In the genomic region with DNA sequence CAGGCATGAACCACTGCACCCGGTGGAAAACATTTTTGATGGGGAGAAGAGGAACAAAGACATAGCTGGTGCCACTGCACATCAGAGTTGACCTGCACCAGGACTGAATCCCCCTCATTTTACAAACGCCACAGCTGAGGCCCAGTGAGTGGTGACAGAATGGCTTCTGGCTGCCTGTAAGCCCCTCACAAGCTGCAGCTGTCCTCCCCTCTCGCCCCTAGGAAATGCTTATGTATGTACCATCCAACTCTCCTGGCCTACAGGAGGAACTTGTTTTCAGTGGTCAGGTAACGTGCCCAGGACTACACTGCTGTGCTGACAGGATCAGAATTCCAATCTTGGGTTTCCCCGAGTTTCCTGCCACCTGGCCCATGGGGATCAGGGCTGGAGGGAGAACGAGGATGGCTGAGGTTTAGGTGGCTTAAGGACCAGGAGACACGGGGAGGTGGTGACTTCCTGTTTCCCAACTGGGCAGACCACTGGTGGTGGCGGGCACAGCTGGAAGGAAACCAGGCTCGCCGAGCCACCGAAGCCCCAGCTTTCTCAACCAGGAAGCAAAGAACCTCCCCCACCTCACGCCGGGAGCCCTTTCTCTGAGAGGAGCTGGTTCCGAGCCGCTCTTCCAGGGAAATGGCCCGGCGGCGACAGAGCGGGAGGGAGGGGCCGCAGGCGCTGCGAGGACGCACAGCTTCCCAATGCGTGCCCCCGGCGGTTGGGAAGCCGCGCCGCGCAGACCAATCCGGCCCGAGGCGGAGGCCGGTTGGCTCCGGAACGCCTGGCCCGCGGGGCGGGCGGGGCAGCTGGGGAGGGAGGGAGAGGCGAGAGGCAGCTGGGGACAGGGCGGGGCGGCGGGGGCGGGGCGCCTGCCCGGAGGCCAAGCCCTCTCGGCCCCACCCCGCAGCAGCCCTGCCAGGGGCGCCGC, we compare ENCODE assay signal across 2 cellular contexts.
TF ChIP-seq lines count a peak whose summit lies in the region.

No MANE protein-coding gene starts in this region.

TF ChIP-seq in GM12891, 5 proteins besides CTCF, POLR2A, EP300 and RAD21 (continued from another document):
- no peak for TF ChIP-seq PAX5 (IDR thresholded peaks at IDR 0.05; ENCODE audit: insufficient read depth, low read length, severe bottlenecking)

TF ChIP-seq in K562, 482 proteins besides CTCF, POLR2A, EP300 and RAD21 (continued from another document and continues in another):
- TF ChIP-seq, protein P1, sequence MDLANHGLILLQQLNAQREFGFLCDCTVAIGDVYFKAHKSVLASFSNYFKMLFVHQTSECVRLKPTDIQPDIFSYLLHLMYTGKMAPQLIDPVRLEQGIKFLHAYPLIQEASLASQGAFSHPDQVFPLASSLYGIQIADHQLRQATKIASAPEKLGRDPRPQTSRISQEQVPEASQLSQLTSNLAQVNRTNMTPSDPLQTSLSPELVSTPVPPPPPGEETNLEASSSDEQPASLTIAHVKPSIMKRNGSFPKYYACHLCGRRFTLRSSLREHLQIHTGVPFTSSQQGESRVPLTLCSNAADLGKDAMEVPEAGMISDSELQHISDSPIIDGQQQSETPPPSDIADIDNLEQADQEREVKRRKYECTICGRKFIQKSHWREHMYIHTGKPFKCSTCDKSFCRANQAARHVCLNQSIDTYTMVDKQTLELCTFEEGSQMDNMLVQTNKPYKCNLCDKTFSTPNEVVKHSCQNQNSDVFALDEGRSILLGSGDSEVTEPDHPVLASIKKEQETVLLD (IDR thresholded peaks at IDR 0.05): peak; percentile 21; the same call in 1 of the 2 replicates
- TF ChIP-seq, protein P2, sequence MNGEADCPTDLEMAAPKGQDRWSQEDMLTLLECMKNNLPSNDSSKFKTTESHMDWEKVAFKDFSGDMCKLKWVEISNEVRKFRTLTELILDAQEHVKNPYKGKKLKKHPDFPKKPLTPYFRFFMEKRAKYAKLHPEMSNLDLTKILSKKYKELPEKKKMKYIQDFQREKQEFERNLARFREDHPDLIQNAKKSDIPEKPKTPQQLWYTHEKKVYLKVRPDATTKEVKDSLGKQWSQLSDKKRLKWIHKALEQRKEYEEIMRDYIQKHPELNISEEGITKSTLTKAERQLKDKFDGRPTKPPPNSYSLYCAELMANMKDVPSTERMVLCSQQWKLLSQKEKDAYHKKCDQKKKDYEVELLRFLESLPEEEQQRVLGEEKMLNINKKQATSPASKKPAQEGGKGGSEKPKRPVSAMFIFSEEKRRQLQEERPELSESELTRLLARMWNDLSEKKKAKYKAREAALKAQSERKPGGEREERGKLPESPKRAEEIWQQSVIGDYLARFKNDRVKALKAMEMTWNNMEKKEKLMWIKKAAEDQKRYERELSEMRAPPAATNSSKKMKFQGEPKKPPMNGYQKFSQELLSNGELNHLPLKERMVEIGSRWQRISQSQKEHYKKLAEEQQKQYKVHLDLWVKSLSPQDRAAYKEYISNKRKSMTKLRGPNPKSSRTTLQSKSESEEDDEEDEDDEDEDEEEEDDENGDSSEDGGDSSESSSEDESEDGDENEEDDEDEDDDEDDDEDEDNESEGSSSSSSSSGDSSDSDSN (IDR thresholded peaks at IDR 0.05; ENCODE audit: borderline replicate concordance in 1 of 2, low read depth in 2 of 2, low read length in 2 of 2): 0 out of 4 replicates have a peak, but pooled peaks of 1 of the 2 experiments have one; percentile 63
- TF ChIP-seq ERF (CRISPR knock-in tag; IDR thresholded peaks at IDR 0.05) (0 out of 2 replicates have a peak, but pooled peaks have one; percentile 58), GABPA (tag; conservative IDR thresholded peaks at IDR 0.05; ENCODE audit: low read depth) (peak; percentile 73), EP400 (IDR thresholded peaks at IDR 0.05) (peak; percentile 80), GATAD2A (IDR thresholded peaks at IDR 0.05) (0 out of 2 replicates have a peak, but pooled peaks have one; percentile 60), ZNF384 (IDR thresholded peaks at IDR 0.05; ENCODE audit: low read depth, low read length) (no peak), MYNN (IDR thresholded peaks at IDR 0.05) (no peak), MYNN (CRISPR knock-in tag; IDR thresholded peaks at IDR 0.05) (no peak), SMARCE1 (IDR thresholded peaks at IDR 0.05) (0 out of 2 replicates have a peak, but pooled peaks have one; percentile 13), HLTF (IDR thresholded peaks at IDR 0.05) (no peak), NR2C2 (CRISPR knock-in tag; IDR thresholded peaks at IDR 0.05) (peak; percentile 24; the same call in 1 of the 2 replicates), NR2C2 (tag; IDR thresholded peaks at IDR 0.05) (no peak), CEBPG (CRISPR knock-in tag; IDR thresholded peaks at IDR 0.05) (0 out of 2 replicates have a peak, but pooled peaks have one; percentile 3), CEBPG (tag; conservative IDR thresholded peaks at IDR 0.05 in 1 of 2, IDR thresholded peaks at IDR 0.05 in 1 of 2) (no peak), TCF7 (IDR thresholded peaks at IDR 0.05; ENCODE audit: borderline replicate concordance) (no peak), HMG20A (CRISPR knock-in tag; conservative IDR thresholded peaks at IDR 0.05) (no peak), ZNF165 (CRISPR knock-in tag; IDR thresholded peaks at IDR 0.05; ENCODE audit: borderline replicate concordance) (peak; percentile 76; the same call in 1 of the 2 replicates), HNRNPK (IDR thresholded peaks at IDR 0.05; ENCODE audit: low read depth, low read length, poor library complexity, severe bottlenecking) (peak; percentile 59), RCOR1 (IDR thresholded peaks at IDR 0.05; ENCODE audit: borderline replicate concordance in 1 of 2, low read depth in 2 of 2, low read length in 2 of 2) (peak in 1 of 2 experiments; percentile 50; a peak in 1 of 4 replicates), CREM (IDR thresholded peaks at IDR 0.05; ENCODE audit: low read depth) (peak; percentile 47; the same call in 1 of the 2 replicates)
- TF ChIP-seq, protein P3, sequence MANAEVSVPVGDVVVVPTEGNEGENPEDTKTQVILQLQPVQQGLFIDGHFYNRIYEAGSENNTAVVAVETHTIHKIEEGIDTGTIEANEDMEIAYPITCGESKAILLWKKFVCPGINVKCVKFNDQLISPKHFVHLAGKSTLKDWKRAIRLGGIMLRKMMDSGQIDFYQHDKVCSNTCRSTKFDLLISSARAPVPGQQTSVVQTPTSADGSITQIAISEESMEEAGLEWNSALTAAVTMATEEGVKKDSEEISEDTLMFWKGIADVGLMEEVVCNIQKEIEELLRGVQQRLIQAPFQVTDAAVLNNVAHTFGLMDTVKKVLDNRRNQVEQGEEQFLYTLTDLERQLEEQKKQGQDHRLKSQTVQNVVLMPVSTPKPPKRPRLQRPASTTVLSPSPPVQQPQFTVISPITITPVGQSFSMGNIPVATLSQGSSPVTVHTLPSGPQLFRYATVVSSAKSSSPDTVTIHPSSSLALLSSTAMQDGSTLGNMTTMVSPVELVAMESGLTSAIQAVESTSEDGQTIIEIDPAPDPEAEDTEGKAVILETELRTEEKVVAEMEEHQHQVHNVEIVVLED (CRISPR knock-in tag; IDR thresholded peaks at IDR 0.05): peak; percentile 90
- TF ChIP-seq, protein P4, sequence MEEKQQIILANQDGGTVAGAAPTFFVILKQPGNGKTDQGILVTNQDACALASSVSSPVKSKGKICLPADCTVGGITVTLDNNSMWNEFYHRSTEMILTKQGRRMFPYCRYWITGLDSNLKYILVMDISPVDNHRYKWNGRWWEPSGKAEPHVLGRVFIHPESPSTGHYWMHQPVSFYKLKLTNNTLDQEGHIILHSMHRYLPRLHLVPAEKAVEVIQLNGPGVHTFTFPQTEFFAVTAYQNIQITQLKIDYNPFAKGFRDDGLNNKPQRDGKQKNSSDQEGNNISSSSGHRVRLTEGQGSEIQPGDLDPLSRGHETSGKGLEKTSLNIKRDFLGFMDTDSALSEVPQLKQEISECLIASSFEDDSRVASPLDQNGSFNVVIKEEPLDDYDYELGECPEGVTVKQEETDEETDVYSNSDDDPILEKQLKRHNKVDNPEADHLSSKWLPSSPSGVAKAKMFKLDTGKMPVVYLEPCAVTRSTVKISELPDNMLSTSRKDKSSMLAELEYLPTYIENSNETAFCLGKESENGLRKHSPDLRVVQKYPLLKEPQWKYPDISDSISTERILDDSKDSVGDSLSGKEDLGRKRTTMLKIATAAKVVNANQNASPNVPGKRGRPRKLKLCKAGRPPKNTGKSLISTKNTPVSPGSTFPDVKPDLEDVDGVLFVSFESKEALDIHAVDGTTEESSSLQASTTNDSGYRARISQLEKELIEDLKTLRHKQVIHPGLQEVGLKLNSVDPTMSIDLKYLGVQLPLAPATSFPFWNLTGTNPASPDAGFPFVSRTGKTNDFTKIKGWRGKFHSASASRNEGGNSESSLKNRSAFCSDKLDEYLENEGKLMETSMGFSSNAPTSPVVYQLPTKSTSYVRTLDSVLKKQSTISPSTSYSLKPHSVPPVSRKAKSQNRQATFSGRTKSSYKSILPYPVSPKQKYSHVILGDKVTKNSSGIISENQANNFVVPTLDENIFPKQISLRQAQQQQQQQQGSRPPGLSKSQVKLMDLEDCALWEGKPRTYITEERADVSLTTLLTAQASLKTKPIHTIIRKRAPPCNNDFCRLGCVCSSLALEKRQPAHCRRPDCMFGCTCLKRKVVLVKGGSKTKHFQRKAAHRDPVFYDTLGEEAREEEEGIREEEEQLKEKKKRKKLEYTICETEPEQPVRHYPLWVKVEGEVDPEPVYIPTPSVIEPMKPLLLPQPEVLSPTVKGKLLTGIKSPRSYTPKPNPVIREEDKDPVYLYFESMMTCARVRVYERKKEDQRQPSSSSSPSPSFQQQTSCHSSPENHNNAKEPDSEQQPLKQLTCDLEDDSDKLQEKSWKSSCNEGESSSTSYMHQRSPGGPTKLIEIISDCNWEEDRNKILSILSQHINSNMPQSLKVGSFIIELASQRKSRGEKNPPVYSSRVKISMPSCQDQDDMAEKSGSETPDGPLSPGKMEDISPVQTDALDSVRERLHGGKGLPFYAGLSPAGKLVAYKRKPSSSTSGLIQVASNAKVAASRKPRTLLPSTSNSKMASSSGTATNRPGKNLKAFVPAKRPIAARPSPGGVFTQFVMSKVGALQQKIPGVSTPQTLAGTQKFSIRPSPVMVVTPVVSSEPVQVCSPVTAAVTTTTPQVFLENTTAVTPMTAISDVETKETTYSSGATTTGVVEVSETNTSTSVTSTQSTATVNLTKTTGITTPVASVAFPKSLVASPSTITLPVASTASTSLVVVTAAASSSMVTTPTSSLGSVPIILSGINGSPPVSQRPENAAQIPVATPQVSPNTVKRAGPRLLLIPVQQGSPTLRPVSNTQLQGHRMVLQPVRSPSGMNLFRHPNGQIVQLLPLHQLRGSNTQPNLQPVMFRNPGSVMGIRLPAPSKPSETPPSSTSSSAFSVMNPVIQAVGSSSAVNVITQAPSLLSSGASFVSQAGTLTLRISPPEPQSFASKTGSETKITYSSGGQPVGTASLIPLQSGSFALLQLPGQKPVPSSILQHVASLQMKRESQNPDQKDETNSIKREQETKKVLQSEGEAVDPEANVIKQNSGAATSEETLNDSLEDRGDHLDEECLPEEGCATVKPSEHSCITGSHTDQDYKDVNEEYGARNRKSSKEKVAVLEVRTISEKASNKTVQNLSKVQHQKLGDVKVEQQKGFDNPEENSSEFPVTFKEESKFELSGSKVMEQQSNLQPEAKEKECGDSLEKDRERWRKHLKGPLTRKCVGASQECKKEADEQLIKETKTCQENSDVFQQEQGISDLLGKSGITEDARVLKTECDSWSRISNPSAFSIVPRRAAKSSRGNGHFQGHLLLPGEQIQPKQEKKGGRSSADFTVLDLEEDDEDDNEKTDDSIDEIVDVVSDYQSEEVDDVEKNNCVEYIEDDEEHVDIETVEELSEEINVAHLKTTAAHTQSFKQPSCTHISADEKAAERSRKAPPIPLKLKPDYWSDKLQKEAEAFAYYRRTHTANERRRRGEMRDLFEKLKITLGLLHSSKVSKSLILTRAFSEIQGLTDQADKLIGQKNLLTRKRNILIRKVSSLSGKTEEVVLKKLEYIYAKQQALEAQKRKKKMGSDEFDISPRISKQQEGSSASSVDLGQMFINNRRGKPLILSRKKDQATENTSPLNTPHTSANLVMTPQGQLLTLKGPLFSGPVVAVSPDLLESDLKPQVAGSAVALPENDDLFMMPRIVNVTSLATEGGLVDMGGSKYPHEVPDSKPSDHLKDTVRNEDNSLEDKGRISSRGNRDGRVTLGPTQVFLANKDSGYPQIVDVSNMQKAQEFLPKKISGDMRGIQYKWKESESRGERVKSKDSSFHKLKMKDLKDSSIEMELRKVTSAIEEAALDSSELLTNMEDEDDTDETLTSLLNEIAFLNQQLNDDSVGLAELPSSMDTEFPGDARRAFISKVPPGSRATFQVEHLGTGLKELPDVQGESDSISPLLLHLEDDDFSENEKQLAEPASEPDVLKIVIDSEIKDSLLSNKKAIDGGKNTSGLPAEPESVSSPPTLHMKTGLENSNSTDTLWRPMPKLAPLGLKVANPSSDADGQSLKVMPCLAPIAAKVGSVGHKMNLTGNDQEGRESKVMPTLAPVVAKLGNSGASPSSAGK (IDR thresholded peaks at IDR 0.05): peak; percentile 80
- TF ChIP-seq, protein P5, sequence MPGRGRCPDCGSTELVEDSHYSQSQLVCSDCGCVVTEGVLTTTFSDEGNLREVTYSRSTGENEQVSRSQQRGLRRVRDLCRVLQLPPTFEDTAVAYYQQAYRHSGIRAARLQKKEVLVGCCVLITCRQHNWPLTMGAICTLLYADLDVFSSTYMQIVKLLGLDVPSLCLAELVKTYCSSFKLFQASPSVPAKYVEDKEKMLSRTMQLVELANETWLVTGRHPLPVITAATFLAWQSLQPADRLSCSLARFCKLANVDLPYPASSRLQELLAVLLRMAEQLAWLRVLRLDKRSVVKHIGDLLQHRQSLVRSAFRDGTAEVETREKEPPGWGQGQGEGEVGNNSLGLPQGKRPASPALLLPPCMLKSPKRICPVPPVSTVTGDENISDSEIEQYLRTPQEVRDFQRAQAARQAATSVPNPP (IDR thresholded peaks at IDR 0.05; ENCODE audit: borderline replicate concordance, insufficient read depth, insufficient read length): no peak
- TF ChIP-seq, protein P6, sequence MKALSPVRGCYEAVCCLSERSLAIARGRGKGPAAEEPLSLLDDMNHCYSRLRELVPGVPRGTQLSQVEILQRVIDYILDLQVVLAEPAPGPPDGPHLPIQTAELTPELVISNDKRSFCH (CRISPR knock-in tag; IDR thresholded peaks at IDR 0.05): no peak
- TF ChIP-seq, protein P6 (tag; IDR thresholded peaks at IDR 0.05): peak; percentile 56; the same call in 1 of the 2 replicates
- TF ChIP-seq, protein P7, sequence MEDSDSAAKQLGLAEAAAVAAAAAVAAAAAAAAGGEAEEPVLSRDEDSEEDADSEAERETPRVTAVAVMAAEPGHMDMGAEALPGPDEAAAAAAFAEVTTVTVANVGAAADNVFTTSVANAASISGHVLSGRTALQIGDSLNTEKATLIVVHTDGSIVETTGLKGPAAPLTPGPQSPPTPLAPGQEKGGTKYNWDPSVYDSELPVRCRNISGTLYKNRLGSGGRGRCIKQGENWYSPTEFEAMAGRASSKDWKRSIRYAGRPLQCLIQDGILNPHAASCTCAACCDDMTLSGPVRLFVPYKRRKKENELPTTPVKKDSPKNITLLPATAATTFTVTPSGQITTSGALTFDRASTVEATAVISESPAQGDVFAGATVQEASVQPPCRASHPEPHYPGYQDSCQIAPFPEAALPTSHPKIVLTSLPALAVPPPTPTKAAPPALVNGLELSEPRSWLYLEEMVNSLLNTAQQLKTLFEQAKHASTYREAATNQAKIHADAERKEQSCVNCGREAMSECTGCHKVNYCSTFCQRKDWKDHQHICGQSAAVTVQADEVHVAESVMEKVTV (CRISPR knock-in tag; IDR thresholded peaks at IDR 0.05): 0 out of 2 replicates have a peak, but pooled peaks have one; percentile 40
